ENCODE assay signal across 6 cellular contexts in genomic region chr18:29305516-29305915, GRCh38.
"Had no signal": no experiment of that assay in that cellular context is flagged by ENCODE, and none has a peak within 500 bp of the region (broad histone marks: within the 10 kb centered on the region; RNA-seq: fewer than 3 reads in every experiment).

No MANE protein-coding gene starts in this region.

- DNase-seq: IMR-90, KBM-7, KG1 had no signal

- H3K4me3 ChIP-seq: K562 had no signal

- H3K27ac ChIP-seq: HL-60 had no signal

- ATAC-seq: HepG2, K562 had no signal
